Comparison of ENCODE assay signal across 21 cellular contexts in genomic region chr13:99399623-99399974, GRCh38.
DNase-seq lines count a peak whose midpoint lies in the region; ATAC-seq and TF ChIP-seq lines count a peak whose summit lies in the region.
"Had no signal": no experiment of that assay in that cellular context is flagged by ENCODE, and none has a peak within 500 bp of the region (broad histone marks: within the 10 kb centered on the region; RNA-seq: fewer than 3 reads in every experiment).

No MANE protein-coding gene starts in this region.

- peaks cover 72% of the 10 kb centered on the region for H3K4me1 Mint-ChIP-seq in activated T-cell treated with anti-CD3 and anti-CD28 coated beads, Interleukin-2, amount 50 U/mL, for 24 hours (ENCODE audit: low read depth)
- H3K4me1 Mint-ChIP-seq in GM23338 = peaks cover 4% of the 10 kb centered on the region
- H3K4me1 Mint-ChIP-seq in activated naive CD8-positive, alpha-beta T cell (ENCODE audit: low read depth) = peaks cover 42% of the 10 kb centered on the region
- H3K4me1 Mint-ChIP-seq in stimulated activated effector memory CD8-positive, alpha-beta T cell treated with anti-CD3 and anti-CD28 coated beads, Interleukin-12 subunit alpha, Interleukin-12 subunit beta, amount 100 ng/mL, for 72 hours = peaks cover 33% of the 10 kb centered on the region
- peaks cover 11% of the 10 kb centered on the region for H3K4me1 Mint-ChIP-seq in activated CD8-positive, alpha-beta memory T cell treated with anti-CD3 and anti-CD28 coated beads, Interleukin-2, amount 10 ng/mL, durations not matched to agents 7 days and 5 days

- peaks cover 6% of the 10 kb centered on the region for H3K9me3 Mint-ChIP-seq in activated T-cell treated with anti-CD3 and anti-CD28 coated beads, Interleukin-2, amount 50 U/mL, for 24 hours
- H3K9me3 Mint-ChIP-seq in GM23338 = peaks cover 7% of the 10 kb centered on the region; the same call in 2 of the 3 replicates
- no peaks in the 10 kb centered on the region for H3K9me3 Mint-ChIP-seq in activated naive CD8-positive, alpha-beta T cell (ENCODE audit: low read depth)
- no peaks in the 10 kb centered on the region for H3K9me3 Mint-ChIP-seq in stimulated activated effector memory CD8-positive, alpha-beta T cell treated with anti-CD3 and anti-CD28 coated beads, Interleukin-12 subunit alpha, Interleukin-12 subunit beta, amount 100 ng/mL, for 72 hours
- H3K9me3 Mint-ChIP-seq in activated CD8-positive, alpha-beta memory T cell treated with anti-CD3 and anti-CD28 coated beads, Interleukin-2, amount 10 ng/mL, durations not matched to agents 7 days and 5 days (ENCODE audit: low read depth) = no peaks in the 10 kb centered on the region

- H3K79me2 ChIP-seq in GM23338 (replicated peaks; ENCODE audit: insufficient read depth) = no peaks in the 10 kb centered on the region

- no peak overlapping the region for H3K27ac ChIP-seq in GM23338 (ENCODE audit: low read depth)
- H3K27ac ChIP-seq: cardiac muscle cell, KMS-11 had no signal

- peaks cover 3% of the 10 kb centered on the region; the same call in 1 of the 2 replicates for H3K9me2 ChIP-seq in GM23338 (ENCODE audit: insufficient read depth)

- TF ChIP-seq CTCF in GM23338 (conservative IDR thresholded peaks at IDR 0.05; ENCODE audit: low read depth in 2 of 2) = no peak

- no peaks in the 10 kb centered on the region for H3F3A ChIP-seq in GM23338 (replicated peaks; ENCODE audit: low read depth)

- CTCF ChIA-PET in activated CD8-positive, alpha-beta memory T cell treated with anti-CD3 and anti-CD28 coated beads, Interleukin-2, amount 10 ng/mL, durations not matched to agents 7 days and 5 days (lab: Charles Lee) = interaction anchor here (2.6 kb wide), 1 partner anchor 12 kb away, joined by 9 read pairs; no protein-coding TSS in a partner anchor

- peak; percentile 63 for ATAC-seq in GM23338
- no peak for ATAC-seq in stimulated activated effector memory CD8-positive, alpha-beta T cell treated with anti-CD3 and anti-CD28 coated beads, Interleukin-12 subunit alpha, Interleukin-12 subunit beta, amount 100 ng/mL, for 72 hours
- no peak for ATAC-seq in activated CD8-positive, alpha-beta memory T cell treated with anti-CD3 and anti-CD28 coated beads, Interleukin-2, amount 10 ng/mL, durations not matched to agents 7 days and 5 days

- no peaks in the 10 kb centered on the region for H3K36me3 ChIP-seq in GM23338 (ENCODE audit: insufficient read depth)
- H3K36me3 ChIP-seq: cardiac muscle cell, upper lobe of left lung had no signal

- peaks cover 7% of the 10 kb centered on the region for H3K36me3 Mint-ChIP-seq in activated T-cell treated with anti-CD3 and anti-CD28 coated beads, Interleukin-2, amount 50 U/mL, for 24 hours (ENCODE audit: low read depth)
- H3K36me3 Mint-ChIP-seq in GM23338 (ENCODE audit: low read depth) = no peaks in the 10 kb centered on the region
- no peaks in the 10 kb centered on the region for H3K36me3 Mint-ChIP-seq in activated naive CD8-positive, alpha-beta T cell
- H3K36me3 Mint-ChIP-seq in stimulated activated effector memory CD8-positive, alpha-beta T cell treated with anti-CD3 and anti-CD28 coated beads, Interleukin-12 subunit alpha, Interleukin-12 subunit beta, amount 100 ng/mL, for 72 hours = no peaks in the 10 kb centered on the region
- peaks cover 4% of the 10 kb centered on the region for H3K36me3 Mint-ChIP-seq in activated CD8-positive, alpha-beta memory T cell treated with anti-CD3 and anti-CD28 coated beads, Interleukin-2, amount 10 ng/mL, durations not matched to agents 7 days and 5 days

- H3K4me1 ChIP-seq in GM23338 (ENCODE audit: insufficient read depth) = no peaks in the 10 kb centered on the region
- H3K4me1 ChIP-seq: upper lobe of left lung had no signal

- no peaks in the 10 kb centered on the region for H3K27me3 ChIP-seq in GM23338 (ENCODE audit: insufficient read depth)
- H3K27me3 ChIP-seq: cardiac muscle cell, upper lobe of left lung had no signal

- H2AFZ ChIP-seq in GM23338 = no peak overlapping the region

- H3K4me2 ChIP-seq in GM23338 = no peak overlapping the region
- H3K4me2 ChIP-seq: KMS-11 had no signal

- H3K4me3 Mint-ChIP-seq in activated T-cell treated with anti-CD3 and anti-CD28 coated beads, Interleukin-2, amount 50 U/mL, for 24 hours = peak overlapping the region; percentile 58
- H3K4me3 Mint-ChIP-seq in GM23338 = no peak overlapping the region
- H3K4me3 Mint-ChIP-seq in activated naive CD8-positive, alpha-beta T cell = peak overlapping the region; percentile 38
- H3K4me3 Mint-ChIP-seq in stimulated activated effector memory CD8-positive, alpha-beta T cell treated with anti-CD3 and anti-CD28 coated beads, Interleukin-12 subunit alpha, Interleukin-12 subunit beta, amount 100 ng/mL, for 72 hours = no peak overlapping the region
- H3K4me3 Mint-ChIP-seq in activated CD8-positive, alpha-beta memory T cell treated with anti-CD3 and anti-CD28 coated beads, Interleukin-2, amount 10 ng/mL, durations not matched to agents 7 days and 5 days = no peak overlapping the region

- H3K27me3 Mint-ChIP-seq in activated T-cell treated with anti-CD3 and anti-CD28 coated beads, Interleukin-2, amount 50 U/mL, for 24 hours = no peaks in the 10 kb centered on the region
- H3K27me3 Mint-ChIP-seq in GM23338 (ENCODE audit: insufficient read depth, low read depth, poor library complexity) = peaks cover 3% of the 10 kb centered on the region
- H3K27me3 Mint-ChIP-seq in activated naive CD8-positive, alpha-beta T cell = no peaks in the 10 kb centered on the region
- H3K27me3 Mint-ChIP-seq in activated CD8-positive, alpha-beta memory T cell treated with anti-CD3 and anti-CD28 coated beads, Interleukin-2, amount 10 ng/mL, durations not matched to agents 7 days and 5 days = peaks cover 7% of the 10 kb centered on the region

- DNase-seq in activated T-cell treated with anti-CD3 and anti-CD28 coated beads, Interleukin-2, amount 50 U/mL, for 24 hours = peak; percentile 34
- DNase-seq in activated T-cell treated with anti-CD3 and anti-CD28 coated beads for 4 hours = no peak
- DNase-seq in GM23338 (ENCODE audit: low spot score) = no peak
- DNase-seq in stimulated activated effector memory CD8-positive, alpha-beta T cell treated with anti-CD3 and anti-CD28 coated beads, Interleukin-12 subunit alpha, Interleukin-12 subunit beta, amount 100 ng/mL, for 72 hours (ENCODE audit: low spot score in 2 of 2) = no peak
- DNase-seq in NCI-H2171 (lab: John Stamatoyannopoulos, UW) = no peak
- DNase-seq in activated CD8-positive, alpha-beta memory T cell treated with anti-CD3 and anti-CD28 coated beads, Interleukin-2, amount 10 ng/mL, durations not matched to agents 7 days and 5 days = no peak
- DNase-seq in NCI-H2196 treated with DMSO at 0.1 percent for 48 hours (lab: John Stamatoyannopoulos, UW; ENCODE audit: unreplicated experiment) = no peak
- DNase-seq: activated CD4-positive, alpha-beta T cell treated with anti-CD3 and anti-CD28 coated beads for 48 hours; amygdala; Calu3; dermis blood vessel endothelial cell; mammary epithelial cell; NCI-H1048; NCI-H187; NCI-H2227 treated with DMSO at 0.1 percent for 48 hours; retina; stimulated activated CD4-positive, alpha-beta T cell treated with anti-CD3 and anti-CD28 coated beads, Interleukin-2, amount 100 ng/mL, for 48 hours; upper lobe of left lung had no signal

- H3K4me3 ChIP-seq in GM23338 = no peak overlapping the region
- H3K4me3 ChIP-seq: cardiac muscle cell had no signal

- H4K20me1 ChIP-seq in GM23338 (replicated peaks; ENCODE audit: insufficient read depth) = no peaks in the 10 kb centered on the region

- peak overlapping the region; percentile 85 for H3K27ac Mint-ChIP-seq in activated T-cell treated with anti-CD3 and anti-CD28 coated beads, Interleukin-2, amount 50 U/mL, for 24 hours
- no peak overlapping the region; the same call in 1 of the 2 replicates for H3K27ac Mint-ChIP-seq in GM23338
- H3K27ac Mint-ChIP-seq in activated naive CD8-positive, alpha-beta T cell = peak overlapping the region; percentile 82
- peak overlapping the region; percentile 61 for H3K27ac Mint-ChIP-seq in stimulated activated effector memory CD8-positive, alpha-beta T cell treated with anti-CD3 and anti-CD28 coated beads, Interleukin-12 subunit alpha, Interleukin-12 subunit beta, amount 100 ng/mL, for 72 hours
- H3K27ac Mint-ChIP-seq in activated CD8-positive, alpha-beta memory T cell treated with anti-CD3 and anti-CD28 coated beads, Interleukin-2, amount 10 ng/mL, durations not matched to agents 7 days and 5 days = no peak overlapping the region

TF ChIP-seq in GM23338, 12 proteins besides CTCF, POLR2A, EP300 and RAD21 (continues in another document):
- TF ChIP-seq JUNB (IDR thresholded peaks at IDR 0.05; ENCODE audit: unreplicated experiment) (no peak), STAT1 (IDR thresholded peaks at IDR 0.05; ENCODE audit: unreplicated experiment) (no peak), EZH2phosphoT487 (IDR thresholded peaks at IDR 0.05; ENCODE audit: unreplicated experiment) (no peak), NANOG (IDR thresholded peaks at IDR 0.05; ENCODE audit: borderline replicate concordance) (no peak)
- TF ChIP-seq, protein P1, sequence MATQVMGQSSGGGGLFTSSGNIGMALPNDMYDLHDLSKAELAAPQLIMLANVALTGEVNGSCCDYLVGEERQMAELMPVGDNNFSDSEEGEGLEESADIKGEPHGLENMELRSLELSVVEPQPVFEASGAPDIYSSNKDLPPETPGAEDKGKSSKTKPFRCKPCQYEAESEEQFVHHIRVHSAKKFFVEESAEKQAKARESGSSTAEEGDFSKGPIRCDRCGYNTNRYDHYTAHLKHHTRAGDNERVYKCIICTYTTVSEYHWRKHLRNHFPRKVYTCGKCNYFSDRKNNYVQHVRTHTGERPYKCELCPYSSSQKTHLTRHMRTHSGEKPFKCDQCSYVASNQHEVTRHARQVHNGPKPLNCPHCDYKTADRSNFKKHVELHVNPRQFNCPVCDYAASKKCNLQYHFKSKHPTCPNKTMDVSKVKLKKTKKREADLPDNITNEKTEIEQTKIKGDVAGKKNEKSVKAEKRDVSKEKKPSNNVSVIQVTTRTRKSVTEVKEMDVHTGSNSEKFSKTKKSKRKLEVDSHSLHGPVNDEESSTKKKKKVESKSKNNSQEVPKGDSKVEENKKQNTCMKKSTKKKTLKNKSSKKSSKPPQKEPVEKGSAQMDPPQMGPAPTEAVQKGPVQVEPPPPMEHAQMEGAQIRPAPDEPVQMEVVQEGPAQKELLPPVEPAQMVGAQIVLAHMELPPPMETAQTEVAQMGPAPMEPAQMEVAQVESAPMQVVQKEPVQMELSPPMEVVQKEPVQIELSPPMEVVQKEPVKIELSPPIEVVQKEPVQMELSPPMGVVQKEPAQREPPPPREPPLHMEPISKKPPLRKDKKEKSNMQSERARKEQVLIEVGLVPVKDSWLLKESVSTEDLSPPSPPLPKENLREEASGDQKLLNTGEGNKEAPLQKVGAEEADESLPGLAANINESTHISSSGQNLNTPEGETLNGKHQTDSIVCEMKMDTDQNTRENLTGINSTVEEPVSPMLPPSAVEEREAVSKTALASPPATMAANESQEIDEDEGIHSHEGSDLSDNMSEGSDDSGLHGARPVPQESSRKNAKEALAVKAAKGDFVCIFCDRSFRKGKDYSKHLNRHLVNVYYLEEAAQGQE (IDR thresholded peaks at IDR 0.05; ENCODE audit: unreplicated experiment) = no peak

Comparison
In these comparisons a context has a peak if more than half of its experiments do, and no peak if none do; other contexts are left out.
1. H3K27ac Mint-ChIP-seq: peak in activated T-cell treated with anti-CD3 and anti-CD28 coated beads, Interleukin-2, amount 50 U/mL, for 24 hours (single experiment), activated naive CD8-positive, alpha-beta T cell (single experiment) and stimulated activated effector memory CD8-positive, alpha-beta T cell treated with anti-CD3 and anti-CD28 coated beads, Interleukin-12 subunit alpha, Interleukin-12 subunit beta, amount 100 ng/mL, for 72 hours (single experiment); none in GM23338 (single experiment) and activated CD8-positive, alpha-beta memory T cell treated with anti-CD3 and anti-CD28 coated beads, Interleukin-2, amount 10 ng/mL, durations not matched to agents 7 days and 5 days (single experiment).
2. H3K4me3 Mint-ChIP-seq: peak in activated T-cell treated with anti-CD3 and anti-CD28 coated beads, Interleukin-2, amount 50 U/mL, for 24 hours (single experiment) and activated naive CD8-positive, alpha-beta T cell (single experiment); none in GM23338 (single experiment), stimulated activated effector memory CD8-positive, alpha-beta T cell treated with anti-CD3 and anti-CD28 coated beads, Interleukin-12 subunit alpha, Interleukin-12 subunit beta, amount 100 ng/mL, for 72 hours (single experiment) and activated CD8-positive, alpha-beta memory T cell treated with anti-CD3 and anti-CD28 coated beads, Interleukin-2, amount 10 ng/mL, durations not matched to agents 7 days and 5 days (single experiment).